1 cellular context compared by ENCODE assay signal in genomic region chr7:131733604-131734003, GRCh38.
TF ChIP-seq lines count a peak whose summit lies in the region.

No MANE protein-coding gene starts in this region.

TF ChIP-seq in WTC11, 78 proteins besides CTCF, POLR2A, EP300 and RAD21 (continued from another document):
- no peak for TF ChIP-seq STAT6 (CRISPR knock-in tag; conservative IDR thresholded peaks at IDR 0.05; ENCODE audit: low read depth)
